In genomic region chr7:74292757-74293576, GRCh38 we compare ENCODE assay signal across 16 cellular contexts. TPM values are rescaled to one million over a fixed set of nuclear protein-coding genes. Genes with fewer than 3 reads are reported as not detected.
DNase-seq lines count a peak whose midpoint lies in the region; ATAC-seq and TF ChIP-seq lines count a peak whose summit lies in the region.
"Had no signal": no experiment of that assay in that cellular context is flagged by ENCODE, and none has a peak within 500 bp of the region (broad histone marks: within the 10 kb centered on the region; RNA-seq: fewer than 3 reads in every experiment).

No MANE protein-coding gene starts in this region.

- no peak for ATAC-seq in HG03025 (IDR thresholded peaks at IDR 0.05; ENCODE audit: low FRiP score, unreplicated experiment)
- no peak for ATAC-seq in lower lobe of right lung
- ATAC-seq: activated CD8-positive, alpha-beta memory T cell treated with anti-CD3 and anti-CD28 coated beads, Interleukin-2, amount 10 ng/mL, durations not matched to agents 7 days and 5 days had no signal

- H3K4me1 ChIP-seq in duodenal mucosa (ENCODE audit: control insufficient read depth in 1 of 2, insufficient read depth in 2 of 2, low read length in 2 of 2) (peaks cover 53 to 61% of the 10 kb centered on the region in 2 donors), lower lobe of right lung (peaks cover 26% of the 10 kb centered on the region)

- no peaks in the 10 kb centered on the region for H3K27me3 ChIP-seq in duodenal mucosa (ENCODE audit: control insufficient read depth in 1 of 2, insufficient read depth in 2 of 2, low read length in 2 of 2)
- H3K27me3 ChIP-seq in lower lobe of right lung (ENCODE audit: low read depth): no peaks in the 10 kb centered on the region

- no peak for TF ChIP-seq RAD21 in Ishikawa (IDR thresholded peaks at IDR 0.05; ENCODE audit: low read depth)

- DNase-seq in mucosa of gallbladder (ENCODE audit: low spot score) (peak; percentile 86), NCI-H187 (lab: John Stamatoyannopoulos, UW) (no peak), NCI-H82 treated with DMSO at 0.1 percent for 48 hours (lab: John Stamatoyannopoulos, UW; ENCODE audit: unreplicated experiment) (no peak), lower lobe of right lung (no peak)
- DNase-seq: activated CD8-positive, alpha-beta memory T cell treated with anti-CD3 and anti-CD28 coated beads, Interleukin-2, amount 10 ng/mL, durations not matched to agents 7 days and 5 days; activated naive CD8-positive, alpha-beta T cell treated with anti-CD3 and anti-CD28 coated beads, Interleukin-2, amount 10 ng/mL, durations not matched to agents 7 days and 5 days; DMS153; NCI-H1436; NCI-H510A treated with DMSO at 0.1 percent for 48 hours; nephron progenitor cell; SHP77; stimulated activated CD4-positive, alpha-beta T cell treated with anti-CD3 and anti-CD28 coated beads, Interleukin-12 subunit alpha, Interleukin-12 subunit beta, amount 100 ng/mL, for 4 hours had no signal

- TF ChIP-seq EP300 in Ishikawa (IDR thresholded peaks at IDR 0.05; ENCODE audit: borderline replicate concordance): no peak

- H3K9me3 ChIP-seq in duodenal mucosa (ENCODE audit: control insufficient read depth in 1 of 2, low read length in 2 of 2): no peaks in the 10 kb centered on the region
- no peaks in the 10 kb centered on the region for H3K9me3 ChIP-seq in lower lobe of right lung

- no peaks in the 10 kb centered on the region for H3K36me3 ChIP-seq in duodenal mucosa (ENCODE audit: control insufficient read depth in 1 of 2, insufficient read depth in 2 of 2, low read length in 2 of 2)
- no peaks in the 10 kb centered on the region for H3K36me3 ChIP-seq in lower lobe of right lung

- H3K9ac ChIP-seq in duodenal mucosa (ENCODE audit: low read depth in 1 of 2, low read length in 2 of 2): peak overlapping the region; percentile 67 to 72

- peak overlapping the region; percentile 74 for H3K27ac ChIP-seq in 22Rv1
- H3K27ac ChIP-seq in duodenal mucosa (ENCODE audit: low read depth, low read length): peak overlapping the region; percentile 63
- no peak overlapping the region for H3K27ac ChIP-seq in lower lobe of right lung

- TF ChIP-seq CTCF in 22Rv1 (IDR thresholded peaks at IDR 0.05) (no peak), lower lobe of right lung (IDR thresholded peaks at IDR 0.05) (no peak)

- H3K4me3 ChIP-seq in duodenal mucosa (ENCODE audit: low read depth in 1 of 2, low read length in 2 of 2) (peak overlapping the region; percentile 63 to 64), lower lobe of right lung (no peak overlapping the region)

- intact Hi-C loops in lower lobe of right lung (cut with DNase I): no loop called here

TF ChIP-seq in Ishikawa, 13 proteins besides CTCF, POLR2A, EP300 and RAD21:
- no peak for TF ChIP-seq FOXM1 (IDR thresholded peaks at IDR 0.05; ENCODE audit: borderline replicate concordance, low read depth)
- no peak for TF ChIP-seq NFIC (IDR thresholded peaks at IDR 0.05)
- TF ChIP-seq TCF12 (IDR thresholded peaks at IDR 0.05; ENCODE audit: low read depth): no peak
- TF ChIP-seq CEBPB (IDR thresholded peaks at IDR 0.05): no peak
- TF ChIP-seq USF1 (IDR thresholded peaks at IDR 0.05): peak; percentile 35; the same call in 1 of the 2 replicates

RNA-seq across cellular contexts. Expression of gene CLIP2, which starts 3.8 kb away (rescaled TPM):
- total RNA-seq in mucosa of gallbladder: 71.7 TPM
- 24.1 TPM for total RNA-seq in lower lobe of right lung

RNA-seq across cellular contexts. Expression of gene RFC2, which starts 38.8 kb away (rescaled TPM):
- total RNA-seq in mucosa of gallbladder: 19.6 TPM
- 18.5 TPM for total RNA-seq in lower lobe of right lung
